21 cellular contexts compared by ENCODE assay signal in genomic region chr14:100416081-100416480, GRCh38. TPM values are rescaled to one million over a fixed set of nuclear protein-coding genes. Genes with fewer than 3 reads are reported as not detected.
DNase-seq lines count a peak whose midpoint lies in the region; ATAC-seq and TF ChIP-seq lines count a peak whose summit lies in the region.
"Had no signal": no experiment of that assay in that cellular context is flagged by ENCODE, and none has a peak within 500 bp of the region (broad histone marks: within the 10 kb centered on the region; RNA-seq: fewer than 3 reads in every experiment).

No MANE protein-coding gene starts in this region.

- TF ChIP-seq CTCF in MCF 10A (IDR thresholded peaks at IDR 0.05; ENCODE audit: unreplicated experiment) (no peak), mammary epithelial cell (conservative IDR thresholded peaks at IDR 0.05 in 1 of 2, IDR thresholded peaks at IDR 0.05 in 1 of 2; ENCODE audit: extremely low read depth in 1 of 2, insufficient read depth in 1 of 2, low read depth in 1 of 2, low read length in 2 of 2) (no peak), hepatocyte (IDR thresholded peaks at IDR 0.05; ENCODE audit: poor library complexity) (no peak), osteoblast (IDR thresholded peaks at IDR 0.05; ENCODE audit: extremely low read depth, low read depth, low read length) (no peak), sigmoid colon (IDR thresholded peaks at IDR 0.05) (no peak)

- no peak overlapping the region for H3K27ac ChIP-seq in mammary epithelial cell (ENCODE audit: insufficient read depth, low read depth, low read length)
- H3K27ac ChIP-seq in hepatocyte, result peak overlapping the region; percentile 67
- H3K27ac ChIP-seq in osteoblast (ENCODE audit: low read depth, low read length), result peak overlapping the region; percentile 84
- H3K27ac ChIP-seq in sigmoid colon, result no peak overlapping the region

- no peak overlapping the region for H3K9ac ChIP-seq in mammary epithelial cell (ENCODE audit: insufficient read depth, low read length)

- TF ChIP-seq EP300 in sigmoid colon (IDR thresholded peaks at IDR 0.05), result no peak

- H3K4me1 Mint-ChIP-seq in MCF 10A (ENCODE audit: insufficient read depth, unreplicated experiment), result peaks cover 21% of the 10 kb centered on the region

- H3K4me1 ChIP-seq in mammary epithelial cell (ENCODE audit: insufficient read depth, low read length) (peaks cover 16% of the 10 kb centered on the region), hepatocyte (ENCODE audit: insufficient read depth) (peaks cover 10% of the 10 kb centered on the region), osteoblast (ENCODE audit: insufficient read depth, low read length) (peaks cover 18% of the 10 kb centered on the region), sigmoid colon (no peaks in the 10 kb centered on the region)

- H3K36me3 Mint-ChIP-seq in MCF 10A (ENCODE audit: insufficient read depth, unreplicated experiment), result no peaks in the 10 kb centered on the region

- H3K9me2 ChIP-seq in hepatocyte (replicated peaks; ENCODE audit: insufficient read depth), result no peaks in the 10 kb centered on the region

- WGBS in mammary epithelial cell (ENCODE audit: low coverage, missing lambda C conversion rate), result 97% methylated on average over 8 of the region's 8 CpGs
- WGBS in hepatocyte (ENCODE audit: low lambda C conversion rate, missing lambda C conversion rate), result 83% methylated on average over 8 of the region's 8 CpGs
- WGBS in sigmoid colon, 2 donors, result 50 to 80% methylated on average over 8 of the region's 8 CpGs

- DNase-seq in MCF 10A (ENCODE audit: unreplicated experiment), result no peak
- DNase-seq in mammary epithelial cell, result no peak
- DNase-seq in hepatocyte (ENCODE audit: low spot score), result no peak
- DNase-seq in osteoblast (ENCODE audit: insufficient read length, low spot score, missing footprints), result no peak
- DNase-seq in activated CD4-positive, alpha-beta T cell treated with anti-CD3 and anti-CD28 coated beads for 1 hour, result no peak
- no peak for DNase-seq in sigmoid colon
- DNase-seq: 8988T; AML-193; C1 segment of cervical spinal cord; Calu3; CD8-positive, alpha-beta memory T cell; DMS153; KBM-7; NCI-H1092 treated with DMSO at 0.1 percent for 48 hours; NCI-H2029; NCI-H2227 treated with DMSO at 0.1 percent for 48 hours; NCI-H510A; NCI-H748 treated with DMSO at 0.1 percent for 48 hours had no signal

- no peaks in the 10 kb centered on the region for H3K9me3 ChIP-seq in mammary epithelial cell (replicated peaks; ENCODE audit: insufficient read depth, low read length)
- no peaks in the 10 kb centered on the region for H3K9me3 ChIP-seq in hepatocyte (ENCODE audit: low read depth)
- H3K9me3 ChIP-seq in osteoblast (ENCODE audit: low read depth, low read length), result no peaks in the 10 kb centered on the region
- no peaks in the 10 kb centered on the region for H3K9me3 ChIP-seq in sigmoid colon

- H3K27ac Mint-ChIP-seq in MCF 10A (ENCODE audit: low read depth, unreplicated experiment), result peak overlapping the region; percentile 30
- H3K27ac Mint-ChIP-seq: GM23338 had no signal

- CTCF ChIA-PET in MCF 10A (lab: Yijun Ruan, JAX) (interaction anchor here (1.2 to 5.4 kb wide), 7 partner anchors 16 to 237 kb away, joined by 3 to 38 read pairs (median 9); no protein-coding TSS in a partner anchor), mammary epithelial cell (lab: Charles Lee; ENCODE audit: low non-redundant PET) (interaction anchor here (0.6 kb wide), 1 partner anchor 230 kb away, joined by 4 read pairs; no protein-coding TSS in a partner anchor)

- no peaks in the 10 kb centered on the region for H3K9me3 Mint-ChIP-seq in MCF 10A (ENCODE audit: unreplicated experiment)

- H3K36me3 ChIP-seq in mammary epithelial cell (ENCODE audit: insufficient read depth, low read length) (no peaks in the 10 kb centered on the region), hepatocyte (replicated peaks; ENCODE audit: insufficient read depth, low read depth) (no peaks in the 10 kb centered on the region), osteoblast (ENCODE audit: insufficient read depth, low read length) (no peaks in the 10 kb centered on the region), sigmoid colon (no peaks in the 10 kb centered on the region)

- TF ChIP-seq POLR2A in sigmoid colon (IDR thresholded peaks at IDR 0.05), result no peak

- H3K27me3 Mint-ChIP-seq in MCF 10A (ENCODE audit: insufficient read depth, unreplicated experiment), result no peaks in the 10 kb centered on the region
- H3K27me3 Mint-ChIP-seq: CD8-positive, alpha-beta memory T cell had no signal

- BruUV-seq in MCF 10A (replicated peaks; lab: Mats Ljungman, UMichigan) (no TSS peak), mammary epithelial cell (replicated peaks; lab: Mats Ljungman, UMichigan) (no TSS peak)

- H3K4me3 ChIP-seq in mammary epithelial cell (replicated peaks in 1 of 3; ENCODE audit: insufficient read depth in 1 of 3, low read depth in 2 of 3, low read length in 3 of 3), result no peak overlapping the region
- no peak overlapping the region for H3K4me3 ChIP-seq in hepatocyte
- H3K4me3 ChIP-seq in osteoblast (ENCODE audit: insufficient read depth, low read length), result no peak overlapping the region
- H3K4me3 ChIP-seq in sigmoid colon, result no peak overlapping the region
- H3K4me3 ChIP-seq: GM23338 had no signal

- in situ Hi-C loops in mammary epithelial cell (cut with MboI; ENCODE audit: low sequenced_read_pairs in 2 of 2), result loop anchor here in 1 of 2 donors (25.0 kb wide), 1 partner anchor 1221 kb away; no protein-coding TSS in a partner anchor

- H3K79me2 ChIP-seq in mammary epithelial cell (ENCODE audit: insufficient read depth, low read length) (no peaks in the 10 kb centered on the region), hepatocyte (peaks cover 47% of the 10 kb centered on the region), osteoblast (ENCODE audit: insufficient read depth, low read length) (peaks cover 3% of the 10 kb centered on the region)

- no peak overlapping the region for H3K4me2 ChIP-seq in mammary epithelial cell (ENCODE audit: insufficient read depth, low read depth, low read length)
- H3K4me2 ChIP-seq in hepatocyte, result no peak overlapping the region
- no peak overlapping the region for H3K4me2 ChIP-seq in osteoblast (ENCODE audit: insufficient read depth, low read length)
- H3K4me2 ChIP-seq: GM23338 had no signal

- H2AFZ ChIP-seq in mammary epithelial cell (ENCODE audit: low read depth, low read length) (no peak overlapping the region), hepatocyte (no peak overlapping the region), osteoblast (ENCODE audit: low read length) (no peak overlapping the region)
- H2AFZ ChIP-seq: GM23338 had no signal

- POLR2A ChIA-PET in MCF 10A (lab: Yijun Ruan, JAX), result interaction anchor here (1.5 to 2.5 kb wide), 3 partner anchors 9 to 23 kb away, joined by 4 to 33 read pairs (median 7); no protein-coding TSS in a partner anchor

- ATAC-seq in GM18517 (IDR thresholded peaks at IDR 0.05; ENCODE audit: unreplicated experiment) (no peak), HG02798 (IDR thresholded peaks at IDR 0.05; ENCODE audit: poor library complexity, unreplicated experiment) (no peak)
- ATAC-seq: GM23338 had no signal

- intact Hi-C loops in MCF 10A (cut with micrococcal nuclease), result loop anchor here (2.0 kb wide), 1 partner anchor 31 kb away; no protein-coding TSS in a partner anchor
- intact Hi-C loops in mammary epithelial cell (cut with micrococcal nuclease), result loop anchor here (2.0 to 10.0 kb wide), 2 partner anchors 31 to 659 kb away; no protein-coding TSS in a partner anchor
- intact Hi-C loops in sigmoid colon (cut with DNase I), result no loop called here

- no peaks in the 10 kb centered on the region for H4K20me1 ChIP-seq in mammary epithelial cell (ENCODE audit: insufficient read depth, low read length)
- H4K20me1 ChIP-seq in hepatocyte (ENCODE audit: insufficient read depth, poor library complexity, severe bottlenecking), result no peaks in the 10 kb centered on the region
- peaks cover 5% of the 10 kb centered on the region for H4K20me1 ChIP-seq in osteoblast (ENCODE audit: insufficient read depth, low read length)

- dilution Hi-C loops in mammary epithelial cell (cut with HindIII; ENCODE audit: low sequenced_read_pairs), result loop anchor here (5.0 kb wide), 1 partner anchor 94 kb away; the partner anchor contains the start of gene SLC25A47

- H3K27me3 ChIP-seq in mammary epithelial cell (ENCODE audit: insufficient read depth, low read length) (no peaks in the 10 kb centered on the region), hepatocyte (no peaks in the 10 kb centered on the region), osteoblast (ENCODE audit: insufficient read depth, low read length) (no peaks in the 10 kb centered on the region), sigmoid colon (no peaks in the 10 kb centered on the region)

- H3K4me3 Mint-ChIP-seq in MCF 10A (ENCODE audit: unreplicated experiment), result no peak overlapping the region
- H3K4me3 Mint-ChIP-seq: CD8-positive, alpha-beta memory T cell; GM23338 had no signal

RNA-seq across cellular contexts. Expression of gene WDR25, which starts 39.8 kb away (rescaled TPM):
- 14.3 and 18.2 TPM in 2 replicates for total RNA-seq in MCF 10A (2022)
- total RNA-seq in mammary epithelial cell, result 10 to 100 TPM; 12.3 to 14.0 TPM
- 7.2 TPM for polyA plus RNA-seq in mammary epithelial cell
- 6.9 TPM for polyA minus RNA-seq in mammary epithelial cell
- total RNA-seq in hepatocyte, result 14.1 and 18.7 TPM in 2 replicates
- 19.7 and 22.8 TPM in 2 replicates for polyA plus RNA-seq in hepatocyte
- total RNA-seq in osteoblast, result 18.0 and 22.1 TPM in 2 replicates
- total RNA-seq in sigmoid colon, result 10 to 100 TPM in 3 of 4 donors, 1 to 10 TPM in 1; 8.7 to 21.0 (median 11.5) TPM
- polyA plus RNA-seq in sigmoid colon, result 1 to 10 TPM; 6.9 to 9.6 (median 7.3) TPM

Comparison
In these comparisons a context has a peak if more than half of its experiments do, and no peak if none do; other contexts are left out.
1. H3K27ac ChIP-seq: peak in hepatocyte (single experiment) and osteoblast (single experiment); none in mammary epithelial cell (single experiment) and sigmoid colon (0 of 4).